8 cellular contexts compared by ENCODE assay signal in genomic region chr1:145465405-145466144, GRCh38. TPM values are rescaled to one million over a fixed set of nuclear protein-coding genes. Genes with fewer than 3 reads are reported as not detected.
A peak's percentile ranks its signal among the peaks of the same experiment; 100 is the strongest.
DNase-seq lines count a peak whose midpoint lies in the region; ATAC-seq and TF ChIP-seq lines count a peak whose summit lies in the region.
"Not testable (repeated sequence)": the region's sequence is repeated elsewhere in the genome, so short reads cannot be mapped to it uniquely, and the experiment has no call there.

No MANE protein-coding gene starts in this region.

- peak overlapping the region; percentile 55 for H3K4me3 ChIP-seq in WI38 (ENCODE audit: low read depth, low read length)
- H3K4me3 ChIP-seq in spleen: peak overlapping the region; percentile 22 to 71 (median 38)

- CTCF ChIA-PET in MCF 10A (lab: Yijun Ruan, JAX): not testable (repeated sequence)

- H3K4me1 Mint-ChIP-seq in MCF 10A (ENCODE audit: insufficient read depth, unreplicated experiment): not testable (repeated sequence)

- in situ Hi-C loops in ACHN (cut with HindIII; ENCODE audit: low pct_ligation_motif_present, low pct_unique_long_range_greater_than_20kb, low sequenced_read_pairs): not testable (repeated sequence)

- H3K27ac ChIP-seq in spleen: peak overlapping the region in 6 of 8 donors; percentile 15 to 77 (median 62)

- POLR2A ChIA-PET in MCF 10A (lab: Yijun Ruan, JAX): not testable (repeated sequence)

- peak; percentile 82 for ATAC-seq in GM18907 (IDR thresholded peaks at IDR 0.05; ENCODE audit: unreplicated experiment)
- peak; percentile 89 for ATAC-seq in HG03095 (IDR thresholded peaks at IDR 0.05; ENCODE audit: unreplicated experiment)

- H3K27ac Mint-ChIP-seq in MCF 10A (ENCODE audit: low read depth, unreplicated experiment): peak overlapping the region; percentile 93

- not testable (repeated sequence) for H3K27me3 Mint-ChIP-seq in MCF 10A (ENCODE audit: insufficient read depth, unreplicated experiment)

- intact Hi-C loops in MCF 10A (cut with micrococcal nuclease); spleen (cut with DNase I; ENCODE audit: low total_unique reads): not testable (repeated sequence)

- BruUV-seq in MCF 10A (replicated peaks; lab: Mats Ljungman, UMichigan): TSS peak; percentile 99

- not testable (repeated sequence) for H3K36me3 Mint-ChIP-seq in MCF 10A (ENCODE audit: insufficient read depth, unreplicated experiment)

- not testable (repeated sequence) for H3K4me1 ChIP-seq in spleen

- not testable (repeated sequence) for H3K36me3 ChIP-seq in spleen

- DNase-seq in ACHN (peak; percentile 99), NCI-H2171 treated with DMSO at 0.1 percent for 48 hours (lab: John Stamatoyannopoulos, UW) (peak; percentile 96), MCF 10A (ENCODE audit: unreplicated experiment) (peak; percentile 100), iris pigment epithelial cell (ENCODE audit: low read depth) (peak; percentile 96), spleen (peak; percentile 85)

- peak overlapping the region; percentile 77 for H3K4me3 Mint-ChIP-seq in MCF 10A (ENCODE audit: unreplicated experiment)

- TF ChIP-seq POLR2A in spleen (IDR thresholded peaks at IDR 0.05): peak in 1 of 3 donors; percentile 94

- WGBS in spleen, 5 donors: 0 to 1% (median 0%) methylated on average over 15 to 18 of the region's 35 CpGs

- H3K27me3 ChIP-seq in spleen (replicated peaks in 1 of 7): peaks cover 0 to 24% (median 0%) of the 10 kb centered on the region in 7 donors

- not testable (repeated sequence) for TF ChIP-seq CTCF in WI38 (IDR thresholded peaks at IDR 0.05; ENCODE audit: low read depth, low read length); MCF 10A (IDR thresholded peaks at IDR 0.05; ENCODE audit: unreplicated experiment); spleen (IDR thresholded peaks at IDR 0.05 in 8 of 11, conservative IDR thresholded peaks at IDR 0.05 in 3 of 11)

- not testable (repeated sequence) for H3K9me3 ChIP-seq in spleen

- H3K9me3 Mint-ChIP-seq in MCF 10A (ENCODE audit: unreplicated experiment): not testable (repeated sequence)

RNA-seq across cellular contexts. Expression of gene NBPF20, which starts 40.2 kb away (rescaled TPM):
- total RNA-seq in MCF 10A (2022) (8.3 and 8.5 TPM in 2 replicates), spleen (1 to 10 TPM; 3.2 to 5.2 (median 3.8) TPM)
- 1 to 10 TPM in 1 of 3 donors, under 1 TPM in 2; 0.48 to 1.5 (median 0.64) TPM for polyA plus RNA-seq in spleen

Comparison
In these comparisons a context has a peak if more than half of its experiments do, and no peak if none do; other contexts are left out.
1. Peak in every context shown above with its lines: DNase-seq, ATAC-seq, H3K4me3 ChIP-seq and H3K27ac ChIP-seq.